9 cellular contexts compared by ENCODE assay signal in the genomic region with DNA sequence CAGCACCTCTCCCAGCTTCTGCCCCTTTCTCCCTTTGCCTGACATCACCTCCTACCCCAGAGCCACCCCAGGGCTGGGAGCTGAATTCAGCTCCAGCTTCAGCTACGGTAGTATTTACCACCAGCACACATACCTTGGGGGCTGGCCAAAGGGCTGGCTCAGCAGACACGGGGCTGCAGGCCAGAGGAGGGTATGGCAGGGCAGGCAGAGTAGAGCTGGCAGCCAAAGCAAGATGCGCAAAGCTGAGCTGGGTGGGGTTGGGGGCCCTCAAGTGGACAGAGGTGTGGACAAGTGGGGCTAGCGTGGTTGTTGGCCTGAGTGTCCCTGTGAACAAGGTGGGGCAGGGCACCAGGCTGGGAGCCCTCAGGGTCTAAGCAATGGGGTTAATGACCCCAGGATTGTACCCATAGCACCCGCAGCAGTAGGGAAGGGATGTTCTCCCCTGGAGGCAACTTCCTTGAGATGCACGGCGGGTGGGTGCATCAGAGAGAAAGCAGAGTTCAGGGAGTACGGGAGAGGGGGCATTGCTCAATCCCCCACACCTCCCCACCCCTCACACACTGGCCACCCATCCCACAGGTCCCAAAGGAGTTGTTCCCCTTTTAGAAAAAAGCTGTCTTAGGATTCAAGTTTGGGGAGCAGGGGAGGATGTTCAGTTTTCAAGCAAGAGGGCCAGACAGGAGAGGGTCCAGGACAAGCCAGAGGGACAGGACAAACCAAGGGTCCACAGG. TPM values are rescaled to one million over a fixed set of nuclear protein-coding genes. Genes with fewer than 3 reads are reported as not detected.
DNase-seq lines count a peak whose midpoint lies in the region; ATAC-seq, FAIRE-seq and TF ChIP-seq lines count a peak whose summit lies in the region.
"Had no signal": no experiment of that assay in that cellular context is flagged by ENCODE, and none has a peak within 500 bp of the region (broad histone marks: within the 10 kb centered on the region; RNA-seq: fewer than 3 reads in every experiment).

No MANE protein-coding gene starts in this region.

- CTCF ChIA-PET in A549 (lab: Yijun Ruan, JAX), result interaction anchor here (0.5 to 4.7 kb wide), 10 partner anchors 8 to 557 kb away, joined by 3 to 22 read pairs (median 4); partner anchors contain the start of genes SLC29A3 and VSIR
- CTCF ChIA-PET in naive thymus-derived CD4-positive, alpha-beta T cell (lab: Charles Lee), result interaction anchor here (0.6 to 2.2 kb wide), 6 partner anchors 8 to 381 kb away, joined by 3 to 12 read pairs (median 4); no protein-coding TSS in a partner anchor

- H3K27me3 ChIP-seq in duodenal mucosa (ENCODE audit: control insufficient read depth in 1 of 2, insufficient read depth in 2 of 2, low read length in 2 of 2) (no peaks in the 10 kb centered on the region), colonic mucosa (no peaks in the 10 kb centered on the region)
- no peaks in the 10 kb centered on the region for H3K27me3 ChIP-seq in naive thymus-derived CD4-positive, alpha-beta T cell (ENCODE audit: control insufficient read depth in 2 of 2, insufficient read depth in 2 of 2, low read length in 2 of 2)

- WGBS in A549 (ENCODE audit: missing lambda C conversion rate), result 58% methylated on average over 8 of the region's 8 CpGs

- H3K9ac ChIP-seq in duodenal mucosa (ENCODE audit: low read depth in 1 of 2, low read length in 2 of 2), result peak overlapping the region; percentile 11 to 23
- H3K9ac ChIP-seq in colonic mucosa (ENCODE audit: low read depth in 2 of 2, low read length in 2 of 2), result peak overlapping the region in 1 of 2 donors; percentile 59

- TF ChIP-seq CTCF in A549 (IDR thresholded peaks at IDR 0.05) (no peak), colonic mucosa (IDR thresholded peaks at IDR 0.05) (no peak)

- H3K9me3 Mint-ChIP-seq in naive thymus-derived CD4-positive, alpha-beta T cell, result no peaks in the 10 kb centered on the region

- H3K36me3 Mint-ChIP-seq in naive thymus-derived CD4-positive, alpha-beta T cell, result peaks cover 6 to 43% (median 20%) of the 10 kb centered on the region in 5 donors

- FAIRE-seq in A549 (lab: Jason Lieb, UNC), result no peak

- no peak for TF ChIP-seq RAD21 in A549 (conservative IDR thresholded peaks at IDR 0.05 in 1 of 2, IDR thresholded peaks at IDR 0.05 in 1 of 2)

- TF ChIP-seq POLR2A in A549 (IDR thresholded peaks at IDR 0.05; ENCODE audit: low read length), result no peak

- peaks cover 10 to 25% of the 10 kb centered on the region in 2 donors for H3K36me3 ChIP-seq in duodenal mucosa (ENCODE audit: control insufficient read depth in 1 of 2, insufficient read depth in 2 of 2, low read length in 2 of 2)
- H3K36me3 ChIP-seq in naive thymus-derived CD4-positive, alpha-beta T cell (ENCODE audit: control insufficient read depth in 2 of 3, insufficient read depth in 3 of 3, low read length in 3 of 3), result peaks cover 0 to 82% (median 20%) of the 10 kb centered on the region in 3 experiments
- H3K36me3 ChIP-seq in colonic mucosa, result no peaks in the 10 kb centered on the region

- peak overlapping the region in 9 of 10 donors; percentile 2 to 89 (median 45) for H3K4me3 Mint-ChIP-seq in naive thymus-derived CD4-positive, alpha-beta T cell

- peak in 1 of 2 experiments; percentile 24 for DNase-seq in A549 (ENCODE audit: low read depth in 1 of 2, low spot score in 1 of 2)
- DNase-seq in M059J (ENCODE audit: low read depth), result peak; percentile 63
- DNase-seq in naive thymus-derived CD4-positive, alpha-beta T cell, result no peak
- no peak for DNase-seq in NCI-H2029 treated with DMSO at 0.1 percent for 48 hours (lab: John Stamatoyannopoulos, UW)
- no peak for DNase-seq in central memory CD4-positive, alpha-beta T cell
- DNase-seq in colonic mucosa, result no peak
- no peak for DNase-seq in SK-N-DZ (ENCODE audit: low spot score)
- DNase-seq: SIG-M5 had no signal

- TF ChIP-seq EP300 in A549 (IDR thresholded peaks at IDR 0.05), result no peak

- H3K9me3 ChIP-seq in A549 (no peaks in the 10 kb centered on the region), duodenal mucosa (ENCODE audit: control insufficient read depth in 1 of 2, low read length in 2 of 2) (no peaks in the 10 kb centered on the region), colonic mucosa (no peaks in the 10 kb centered on the region)
- no peaks in the 10 kb centered on the region for H3K9me3 ChIP-seq in naive thymus-derived CD4-positive, alpha-beta T cell (ENCODE audit: control insufficient read depth in 2 of 3, low read length in 3 of 3)

- peak overlapping the region; percentile 98 to 99 for H3K27ac ChIP-seq in A549
- H3K27ac ChIP-seq in duodenal mucosa (ENCODE audit: low read depth, low read length), result no peak overlapping the region
- peak overlapping the region; percentile 93 for H3K27ac ChIP-seq in naive thymus-derived CD4-positive, alpha-beta T cell (ENCODE audit: low read depth, low read length)
- H3K27ac ChIP-seq in colonic mucosa, result no peak overlapping the region

- ATAC-seq in A549, result no peak
- ATAC-seq in naive thymus-derived CD4-positive, alpha-beta T cell, result no peak

- peak overlapping the region; percentile 60 to 98 (median 92) for H3K27ac Mint-ChIP-seq in naive thymus-derived CD4-positive, alpha-beta T cell

- H3K4me1 ChIP-seq in A549 (peaks cover 83% of the 10 kb centered on the region), duodenal mucosa (ENCODE audit: control insufficient read depth in 1 of 2, insufficient read depth in 2 of 2, low read length in 2 of 2) (peaks cover 90 to 96% of the 10 kb centered on the region in 2 donors), colonic mucosa (peaks cover 32% of the 10 kb centered on the region)
- H3K4me1 ChIP-seq in naive thymus-derived CD4-positive, alpha-beta T cell (ENCODE audit: control insufficient read depth in 2 of 2, insufficient read depth in 2 of 2, low read length in 2 of 2), result peaks cover 87 to 94% of the 10 kb centered on the region in 2 donors

- POLR2A ChIA-PET in A549 (lab: Yijun Ruan, JAX), result no interaction called here
- POLR2A ChIA-PET in naive thymus-derived CD4-positive, alpha-beta T cell (lab: Charles Lee), result interaction anchor here (0.6 to 25.7 kb wide), 6 partner anchors 8 to 1600 kb away, joined by 3 to 863 read pairs (median 6); partner anchors contain the start of gene VSIR

- intact Hi-C loops in naive thymus-derived CD4-positive, alpha-beta T cell (cut with micrococcal nuclease), result no loop called here
- intact Hi-C loops in colonic mucosa (cut with DNase I), result no loop called here

- peaks cover 73 to 97% (median 95%) of the 10 kb centered on the region in 7 donors for H3K4me1 Mint-ChIP-seq in naive thymus-derived CD4-positive, alpha-beta T cell

- H3K4me2 ChIP-seq in A549, result peak overlapping the region; percentile 92

- H3K4me3 ChIP-seq in A549 (no peak overlapping the region), duodenal mucosa (ENCODE audit: low read depth in 1 of 2, low read length in 2 of 2) (no peak overlapping the region), colonic mucosa (no peak overlapping the region)
- H3K4me3 ChIP-seq in naive thymus-derived CD4-positive, alpha-beta T cell (ENCODE audit: low read length), result no peak overlapping the region

- no peaks in the 10 kb centered on the region for H3K27me3 Mint-ChIP-seq in naive thymus-derived CD4-positive, alpha-beta T cell

TF ChIP-seq in A549, 52 proteins besides CTCF, POLR2A, EP300 and RAD21:
- TF ChIP-seq MAFK (IDR thresholded peaks at IDR 0.05; ENCODE audit: partially characterized antibody) (peak; percentile 17), TP53 (CRISPR knock-in tag; IDR thresholded peaks at IDR 0.05) (no peak)

RNA-seq across cellular contexts. Expression of gene VSIR, which starts 8.0 kb away (rescaled TPM):
- 18.5 and 23.5 TPM in 2 replicates for polyA plus RNA-seq in A549 (2011; rRNA removed)
- 22.2 and 38.1 TPM in 2 replicates for polyA plus RNA-seq in A549 (2012; cell fraction: cytosol; rRNA removed)
- 49.7 and 59.1 TPM in 2 replicates for polyA plus RNA-seq in A549 (2012; cell fraction: nucleus; rRNA removed)
- 15.5 to 19.3 TPM (median 19.1 TPM) in 3 replicates for polyA plus RNA-seq in A549 (2017; fragmentation: RNase III; extraction: RNeasy Plus Mini Kit Qiagen cat#74134 plus additional on column Dnase treatment)
- polyA minus RNA-seq in A549 (2011; rRNA and poly(A)+ RNA removed), result 17.6 and 24.3 TPM in 2 replicates
- 5.3 and 17.1 TPM in 2 replicates for total RNA-seq in M059J (2014; rRNA removed; shearing (Covaris generic))
- 100 to 1,000 TPM in 3 of 5 experiments, 10 to 100 TPM in 2; 91.1 to 271 (median 101) TPM for total RNA-seq in naive thymus-derived CD4-positive, alpha-beta T cell
- polyA plus RNA-seq in naive thymus-derived CD4-positive, alpha-beta T cell, result 100 to 1,000 TPM; 220 to 300 TPM
- 10 to 100 TPM; 41.2 to 42.8 TPM for total RNA-seq in colonic mucosa
- not detected in 2 replicates for polyA plus RNA-seq in SK-N-DZ (2014; cell fraction: cytosol; rRNA removed)
- not detected in 2 replicates for polyA plus RNA-seq in SK-N-DZ (2014; cell fraction: nucleus; rRNA removed)

RNA-seq across cellular contexts. Expression of gene C10orf105, which starts 45.8 kb away (rescaled TPM):
- polyA plus RNA-seq in A549 (2011; rRNA removed) (not detected in 2 replicates), A549 (2017; fragmentation: RNase III; extraction: RNeasy Plus Mini Kit Qiagen cat#74134 plus additional on column Dnase treatment) (not detected in 3 replicates)
- not detected in 2 replicates for polyA plus RNA-seq in A549 (2012; cell fraction: cytosol; rRNA removed)
- not detected in 2 replicates for polyA plus RNA-seq in A549 (2012; cell fraction: nucleus; rRNA removed)
- polyA minus RNA-seq in A549 (2011; rRNA and poly(A)+ RNA removed), result not detected in 2 replicates
- total RNA-seq in M059J (2014; rRNA removed; shearing (Covaris generic)), result not detected in 2 replicates
- 1 to 10 TPM in 1 of 5 experiments, under 1 TPM in 4; 0.13 to 1.0 (median 0.19) TPM for total RNA-seq in naive thymus-derived CD4-positive, alpha-beta T cell
- polyA plus RNA-seq in naive thymus-derived CD4-positive, alpha-beta T cell, result not detected
- under 1 TPM in 1 of 2 donors, not detected in 1; 0.07 TPM for total RNA-seq in colonic mucosa
- polyA plus RNA-seq in SK-N-DZ (2014; cell fraction: cytosol; rRNA removed), result not detected in 2 replicates
- polyA plus RNA-seq in SK-N-DZ (2014; cell fraction: nucleus; rRNA removed), result not detected in 2 replicates

Comparison
In these comparisons a context has a peak if more than half of its experiments do, and no peak if none do; other contexts are left out.
1. H3K27ac ChIP-seq: peak in A549 (2 of 2) and naive thymus-derived CD4-positive, alpha-beta T cell (single experiment); none in duodenal mucosa (single experiment) and colonic mucosa (single experiment).